In the genomic region with DNA sequence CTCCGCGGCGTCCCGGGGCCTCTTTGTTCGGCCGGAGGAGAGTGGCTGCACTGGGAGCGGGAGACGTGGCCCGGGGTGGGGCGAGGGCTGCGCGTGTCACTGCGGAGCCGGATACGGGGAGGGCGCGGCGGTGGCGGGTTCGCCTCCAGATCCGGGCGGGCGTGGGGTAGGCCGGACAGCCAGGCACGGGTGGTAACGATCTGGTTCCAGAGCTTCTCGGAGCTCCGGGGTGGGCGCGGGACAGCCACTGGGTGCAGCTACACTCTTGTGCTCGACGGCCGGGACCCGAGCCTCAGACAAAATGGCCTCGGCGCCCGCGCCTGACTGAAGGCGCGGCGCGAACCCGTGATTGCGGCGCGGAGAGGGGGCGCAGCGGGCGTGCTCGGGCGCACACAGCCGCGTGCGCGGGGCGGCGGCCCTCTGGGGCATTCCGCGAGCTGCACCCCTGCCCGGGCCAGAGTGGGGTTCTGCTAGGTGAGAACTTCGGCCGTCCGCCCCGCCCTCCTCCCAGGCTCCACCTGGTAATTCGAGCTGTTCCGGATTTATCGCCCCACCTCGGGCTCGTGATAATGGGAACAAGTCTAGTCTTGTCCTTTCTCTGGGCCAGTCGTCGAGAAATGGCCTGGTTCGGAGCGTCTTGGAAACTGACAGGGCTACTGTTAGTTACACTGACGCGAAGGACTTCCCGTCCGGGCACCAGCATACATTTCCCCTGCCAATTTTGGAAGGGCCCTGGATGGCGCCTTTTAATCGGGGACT, we compare ENCODE assay signal across 8 cellular contexts. TPM values are rescaled to one million over a fixed set of nuclear protein-coding genes. Genes with fewer than 3 reads are reported as not detected.
DNase-seq lines count a peak whose midpoint lies in the region; ATAC-seq, FAIRE-seq and TF ChIP-seq lines count a peak whose summit lies in the region.

No MANE protein-coding gene starts in this region.

- H3K36me3 ChIP-seq in bronchial epithelial cell (ENCODE audit: control insufficient read depth, insufficient read depth, low read length) = peaks cover 8% of the 10 kb centered on the region

- no peak for TF ChIP-seq CTCF in WI38 (IDR thresholded peaks at IDR 0.05; ENCODE audit: low read depth, low read length)
- TF ChIP-seq CTCF in bronchial epithelial cell (IDR thresholded peaks at IDR 0.05; ENCODE audit: insufficient read depth, low read length, severe bottlenecking) = no peak

- no peak for FAIRE-seq in bronchial epithelial cell (lab: Jason Lieb, UNC)

- peak; percentile 43 for ATAC-seq in HG02970 (IDR thresholded peaks at IDR 0.05; ENCODE audit: low FRiP score, unreplicated experiment)

- H3K27me3 ChIP-seq in bronchial epithelial cell (ENCODE audit: control insufficient read depth, insufficient read depth, low read length) = no peaks in the 10 kb centered on the region

- peak overlapping the region; percentile 83 for H3K4me3 ChIP-seq in WI38 (ENCODE audit: low read depth, low read length)
- peak overlapping the region; percentile 95 for H3K4me3 ChIP-seq in bronchial epithelial cell (ENCODE audit: low read depth, low read length)

- DNase-seq in SHP77 (lab: John Stamatoyannopoulos, UW) (peak; percentile 6 to 63), SHP77 treated with DMSO at 0.1 percent for 48 hours (lab: John Stamatoyannopoulos, UW) (no peak), NCI-H2029 treated with DMSO at 0.1 percent for 48 hours (lab: John Stamatoyannopoulos, UW) (peak; percentile 59), bronchial epithelial cell (ENCODE audit: low read depth) (peak; percentile 89), iris pigment epithelial cell (ENCODE audit: low read depth) (peak; percentile 62)
- peak; percentile 40 to 54 (median 43) for DNase-seq in stimulated activated CD4-positive, alpha-beta T cell treated with anti-CD3 and anti-CD28 coated beads, Interleukin-12 subunit alpha, Interleukin-12 subunit beta, amount 100 ng/mL, for 48 hours (ENCODE audit: low read depth in 2 of 3, low spot score in 1 of 3)

RNA-seq across cellular contexts. Expression of a gene that starts 1.0 kb away (rescaled TPM):
- 181 and 234 TPM in 2 replicates for total RNA-seq in bronchial epithelial cell
